2 cellular contexts compared by ENCODE assay signal in the genomic region with DNA sequence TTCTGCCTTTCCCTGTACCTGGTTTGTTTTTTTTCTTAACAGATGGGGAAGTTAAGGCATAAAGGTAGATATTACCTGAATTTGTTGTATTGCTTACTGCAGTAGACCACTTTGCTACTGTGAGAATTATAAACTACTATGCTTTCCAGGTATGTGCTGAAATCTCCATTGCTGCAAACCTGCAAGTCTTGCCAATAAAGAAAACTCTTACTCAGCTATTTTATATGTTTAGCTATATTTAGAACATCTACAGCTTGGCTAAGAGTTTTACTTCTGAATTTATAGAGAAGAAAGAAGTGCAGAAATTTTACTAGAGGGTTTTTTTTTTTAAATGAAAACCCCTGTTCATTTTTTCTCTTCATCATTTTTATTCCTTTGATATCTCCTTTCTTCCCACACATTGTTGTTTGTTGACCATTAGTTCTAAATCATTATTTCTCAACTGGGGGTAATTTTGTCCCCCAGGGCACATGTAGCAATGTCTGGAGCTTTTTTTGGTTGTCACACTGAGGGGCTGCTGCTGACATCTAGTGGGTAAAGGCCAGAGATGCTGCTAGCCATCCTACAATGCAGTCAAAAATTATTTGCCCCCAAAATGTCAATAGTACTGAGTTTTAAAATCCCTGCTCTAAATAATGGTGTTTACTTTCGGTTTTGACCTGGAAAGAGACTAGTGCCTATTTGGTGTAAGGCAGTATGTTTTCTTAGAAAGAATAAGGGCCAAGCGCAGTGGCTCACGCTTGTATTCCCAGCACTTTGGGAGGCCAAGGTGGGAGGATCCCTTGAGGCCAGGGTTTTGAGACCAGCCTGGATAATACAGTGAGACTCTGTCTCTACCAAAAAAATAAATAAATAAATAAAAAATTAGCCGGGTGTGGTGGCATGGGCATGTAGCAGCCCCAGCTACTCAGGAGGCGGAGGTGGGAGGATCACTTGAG.
TF ChIP-seq lines count a peak whose summit lies in the region.

No MANE protein-coding gene starts in this region.

TF ChIP-seq in HCT116, 20 proteins besides CTCF, POLR2A, EP300 and RAD21:
- no peak for TF ChIP-seq EGR1 (IDR thresholded peaks at IDR 0.05; ENCODE audit: low read depth)
- no peak for TF ChIP-seq SIN3A (IDR thresholded peaks at IDR 0.05; ENCODE audit: low read depth)
- no peak for TF ChIP-seq SP1 (IDR thresholded peaks at IDR 0.05; ENCODE audit: low read depth)
- no peak for TF ChIP-seq POLR2AphosphoS5 (IDR thresholded peaks at IDR 0.05; ENCODE audit: low read depth, low read length)
- TF ChIP-seq CEBPB (IDR thresholded peaks at IDR 0.05; ENCODE audit: low read depth), result no peak
- TF ChIP-seq ELF1 (IDR thresholded peaks at IDR 0.05; ENCODE audit: borderline replicate concordance, low read depth), result no peak
- TF ChIP-seq EZH2phosphoT487 (IDR thresholded peaks at IDR 0.05; ENCODE audit: borderline replicate concordance), result no peak
- TF ChIP-seq SRF (IDR thresholded peaks at IDR 0.05; ENCODE audit: low read depth), result no peak
- TF ChIP-seq, protein P1, sequence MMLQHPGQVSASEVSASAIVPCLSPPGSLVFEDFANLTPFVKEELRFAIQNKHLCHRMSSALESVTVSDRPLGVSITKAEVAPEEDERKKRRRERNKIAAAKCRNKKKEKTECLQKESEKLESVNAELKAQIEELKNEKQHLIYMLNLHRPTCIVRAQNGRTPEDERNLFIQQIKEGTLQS (IDR thresholded peaks at IDR 0.05), result no peak
- no peak for TF ChIP-seq EZH2 (IDR thresholded peaks at IDR 0.05)
- no peak for TF ChIP-seq TCF7L2 (IDR thresholded peaks at IDR 0.05; ENCODE audit: borderline replicate concordance, extremely low read depth, insufficient read depth, insufficient read length)
- TF ChIP-seq JUND (IDR thresholded peaks at IDR 0.05), result no peak

TF ChIP-seq in endothelial cell of umbilical vein, 7 proteins besides CTCF, POLR2A, EP300 and RAD21:
- no peak for TF ChIP-seq MYC (IDR thresholded peaks at IDR 0.05; ENCODE audit: low read depth, low read length)
- TF ChIP-seq, protein P2, sequence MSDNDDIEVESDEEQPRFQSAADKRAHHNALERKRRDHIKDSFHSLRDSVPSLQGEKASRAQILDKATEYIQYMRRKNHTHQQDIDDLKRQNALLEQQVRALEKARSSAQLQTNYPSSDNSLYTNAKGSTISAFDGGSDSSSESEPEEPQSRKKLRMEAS (IDR thresholded peaks at IDR 0.05; ENCODE audit: insufficient read depth, insufficient read length), result no peak
- TF ChIP-seq JUN (IDR thresholded peaks at IDR 0.05; ENCODE audit: borderline replicate concordance, insufficient read depth, insufficient read length, low read depth), result no peak
- TF ChIP-seq FOS (IDR thresholded peaks at IDR 0.05; ENCODE audit: borderline replicate concordance, insufficient read depth, low read length), result no peak
- no peak for TF ChIP-seq EZH2 (IDR thresholded peaks at IDR 0.05; ENCODE audit: borderline replicate concordance, low read depth, low read length, severe bottlenecking)
- TF ChIP-seq GATA2 (IDR thresholded peaks at IDR 0.05; ENCODE audit: insufficient read depth, insufficient read length, low read depth, low read length), result no peak
- TF ChIP-seq POLR2AphosphoS5 (IDR thresholded peaks at IDR 0.05; ENCODE audit: insufficient read depth, low read depth, low read length), result no peak
